In genomic region chr9:114804504-114804903, GRCh38 we compare ENCODE assay signal across 10 cellular contexts. TPM values are rescaled to one million over a fixed set of nuclear protein-coding genes. Genes with fewer than 3 reads are reported as not detected.
A peak's percentile ranks its signal among the peaks of the same experiment; 100 is the strongest.
DNase-seq lines count a peak whose midpoint lies in the region; ATAC-seq and TF ChIP-seq lines count a peak whose summit lies in the region.
"Had no signal": no experiment of that assay in that cellular context is flagged by ENCODE, and none has a peak within 500 bp of the region (broad histone marks: within the 10 kb centered on the region; RNA-seq: fewer than 3 reads in every experiment).

No MANE protein-coding gene starts in this region.

- peak overlapping the region; percentile 8 for H2AK5ac ChIP-seq in trophoblast cell (ENCODE audit: low read length)

- H3K79me2 ChIP-seq in PC-9 (ENCODE audit: low read depth) (no peaks in the 10 kb centered on the region), fibroblast of lung (ENCODE audit: control insufficient read depth, insufficient read depth, low read length) (no peaks in the 10 kb centered on the region), trophoblast cell (ENCODE audit: control insufficient read depth, insufficient read depth, low read length, poor library complexity) (peaks cover 3% of the 10 kb centered on the region)

- no peak overlapping the region for H2AFZ ChIP-seq in PC-9
- no peak overlapping the region for H2AFZ ChIP-seq in fibroblast of lung (ENCODE audit: low read length)
- no peak overlapping the region for H2AFZ ChIP-seq in trophoblast cell (ENCODE audit: insufficient read depth, low read length, poor library complexity)

- peak overlapping the region; percentile 67 for H4K91ac ChIP-seq in trophoblast cell (ENCODE audit: low read depth, low read length)

- peak overlapping the region; percentile 89 for H3K27ac ChIP-seq in PC-9
- H3K27ac ChIP-seq in fibroblast of lung (ENCODE audit: insufficient read depth, low read length): no peak overlapping the region
- peak overlapping the region; percentile 31 for H3K27ac ChIP-seq in trophoblast cell (ENCODE audit: low read depth, low read length)
- H3K27ac ChIP-seq: neutrophil had no signal

- no peak overlapping the region for H3K23ac ChIP-seq in trophoblast cell (ENCODE audit: low read length)

- no peak overlapping the region for H4K12ac ChIP-seq in trophoblast cell (ENCODE audit: low read depth, low read length)

- peak overlapping the region; percentile 50 for H4K8ac ChIP-seq in trophoblast cell (ENCODE audit: low read depth, low read length)

- peaks cover 34% of the 10 kb centered on the region for H3F3A ChIP-seq in PC-9 (ENCODE audit: insufficient read depth, low read depth)

- H3K27me3 ChIP-seq in PC-9 (ENCODE audit: insufficient read depth, low read depth) (no peaks in the 10 kb centered on the region), fibroblast of lung (ENCODE audit: control insufficient read depth, insufficient read depth, low read length) (no peaks in the 10 kb centered on the region), trophoblast cell (ENCODE audit: insufficient read depth, low read length) (no peaks in the 10 kb centered on the region)

- H3K9me3 ChIP-seq in PC-9 (ENCODE audit: insufficient read depth, low read depth) (no peaks in the 10 kb centered on the region), fibroblast of lung (ENCODE audit: control insufficient read depth, insufficient read depth, low read depth, low read length) (no peaks in the 10 kb centered on the region), trophoblast cell (ENCODE audit: insufficient read depth, low read depth, low read length) (no peaks in the 10 kb centered on the region)
- H3K9me3 ChIP-seq: neutrophil had no signal

- POLR2A ChIA-PET in PC-9 (lab: Charles Lee; ENCODE audit: unreplicated experiment): no interaction called here
- POLR2A ChIA-PET in activated CD4-positive, alpha-beta memory T cell treated with anti-CD3 and anti-CD28 coated beads for 36 hours (lab: Charles Lee): no interaction called here

- intact Hi-C loops in PC-9 (cut with micrococcal nuclease; ENCODE audit: unreplicated experiment): loop anchor here (1.0 kb wide), 1 partner anchor 104 kb away; no protein-coding TSS in a partner anchor
- intact Hi-C loops in activated CD4-positive, alpha-beta memory T cell treated with anti-CD3 and anti-CD28 coated beads for 36 hours (cut with micrococcal nuclease): no loop called here

- H3K14ac ChIP-seq in trophoblast cell (ENCODE audit: low read length): peak overlapping the region; percentile 83

- H3K27me3 Mint-ChIP-seq in activated CD4-positive, alpha-beta memory T cell treated with anti-CD3 and anti-CD28 coated beads for 36 hours: peaks cover 2% of the 10 kb centered on the region

- no peaks in the 10 kb centered on the region for H3K9me3 Mint-ChIP-seq in activated CD4-positive, alpha-beta memory T cell treated with anti-CD3 and anti-CD28 coated beads for 36 hours

- CTCF ChIA-PET in PC-9 (lab: Charles Lee): no interaction called here
- CTCF ChIA-PET in activated CD4-positive, alpha-beta memory T cell treated with anti-CD3 and anti-CD28 coated beads for 36 hours (lab: Charles Lee): interaction anchor here (2.1 kb wide), 1 partner anchor 123 kb away, joined by 6 read pairs; the partner anchor contains the start of gene TEX48

- H3K4me1 ChIP-seq in PC-9 (replicated peaks; ENCODE audit: insufficient read depth) (peaks cover 51% of the 10 kb centered on the region), fibroblast of lung (ENCODE audit: control insufficient read depth, extremely low read depth, insufficient read depth, low read length) (peaks cover 10% of the 10 kb centered on the region), trophoblast cell (ENCODE audit: control insufficient read depth in 1 of 2, insufficient read depth in 2 of 2, low read length in 2 of 2) (peaks cover 32 to 33% of the 10 kb centered on the region in 2 experiments)

- H3K9ac ChIP-seq in fibroblast of lung (ENCODE audit: insufficient read depth, low read length) (no peak overlapping the region), trophoblast cell (ENCODE audit: low read length) (no peak overlapping the region)

- H3K4me1 Mint-ChIP-seq in activated CD4-positive, alpha-beta memory T cell treated with anti-CD3 and anti-CD28 coated beads for 36 hours (ENCODE audit: low read depth): peaks cover 24% of the 10 kb centered on the region

- H3K27ac Mint-ChIP-seq in activated CD4-positive, alpha-beta memory T cell treated with anti-CD3 and anti-CD28 coated beads for 36 hours: no peak overlapping the region

- WGBS in trophoblast cell (ENCODE audit: extremely low coverage, insufficient coverage, insufficient read length): no CpG with 5 or more reads among the region's 5 CpGs

- peak overlapping the region; percentile 19 for H2BK120ac ChIP-seq in trophoblast cell (ENCODE audit: insufficient read depth, low read length, poor library complexity)

- H3K18ac ChIP-seq in trophoblast cell (ENCODE audit: low read length): peak overlapping the region; percentile 26

- H2BK5ac ChIP-seq in trophoblast cell (ENCODE audit: low read depth, low read length, poor library complexity): peak overlapping the region; percentile 76

- peak; percentile 42 for DNase-seq in GM04503 (ENCODE audit: low read depth)
- peak; percentile 73 to 93 for DNase-seq in PC-9
- peak; percentile 81 to 84 for DNase-seq in fibroblast of lung (ENCODE audit: low read depth in 2 of 2)
- DNase-seq in trophoblast cell: peak; percentile 77 to 94
- no peak for DNase-seq in hypothalamus (lab: John Stamatoyannopoulos, UW)
- no peak for DNase-seq in activated CD4-positive, alpha-beta memory T cell treated with anti-CD3 and anti-CD28 coated beads for 36 hours
- no peak for DNase-seq in stimulated activated CD4-positive, alpha-beta T cell treated with anti-CD3 and anti-CD28 coated beads, Interleukin-1b, Interleukin-23, amount 100 ng/mL, for 48 hours
- DNase-seq: activated CD8-positive, alpha-beta memory T cell treated with anti-CD3 and anti-CD28 coated beads, Interleukin-2, amount 50 U/mL, for 4 hours had no signal

- BruUV-seq in PC-9 (replicated peaks; lab: Mats Ljungman, UMichigan): no TSS peak

- no peak overlapping the region for H3K4ac ChIP-seq in trophoblast cell (ENCODE audit: low read depth, low read length)

- no peaks in the 10 kb centered on the region for H3K36me3 Mint-ChIP-seq in activated CD4-positive, alpha-beta memory T cell treated with anti-CD3 and anti-CD28 coated beads for 36 hours

- peak overlapping the region; percentile 77 for H3K4me2 ChIP-seq in PC-9
- H3K4me2 ChIP-seq in fibroblast of lung (ENCODE audit: extremely low read depth, insufficient read depth, low read length): no peak overlapping the region
- H3K4me2 ChIP-seq in trophoblast cell (ENCODE audit: low read length): peak overlapping the region; percentile 45

- TF ChIP-seq CTCF in PC-9 (conservative IDR thresholded peaks at IDR 0.05): no peak
- TF ChIP-seq CTCF in fibroblast of lung (conservative IDR thresholded peaks at IDR 0.05 in 1 of 2, IDR thresholded peaks at IDR 0.05 in 1 of 2; ENCODE audit: low read depth in 1 of 2, low read length in 2 of 2): no peak

- H3K79me1 ChIP-seq in trophoblast cell (ENCODE audit: low read length): peaks cover 26% of the 10 kb centered on the region

- no peak for ATAC-seq in GM21723 (IDR thresholded peaks at IDR 0.05; ENCODE audit: unreplicated experiment)

- H3K4me3 ChIP-seq in PC-9: peak overlapping the region; percentile 42; the same call in 1 of the 2 replicates
- no peak overlapping the region for H3K4me3 ChIP-seq in fibroblast of lung (replicated peaks in 1 of 4; ENCODE audit: control extremely low read depth in 1 of 4, insufficient read depth in 1 of 4, low read depth in 3 of 4, low read length in 4 of 4)
- H3K4me3 ChIP-seq in trophoblast cell (ENCODE audit: low read depth, low read length): no peak overlapping the region

- no peaks in the 10 kb centered on the region for H3K9me2 ChIP-seq in PC-9 (ENCODE audit: insufficient read depth)

- H2BK12ac ChIP-seq in trophoblast cell (ENCODE audit: low read length): peak overlapping the region; percentile 95

- H3K36me3 ChIP-seq in PC-9 (ENCODE audit: low read depth) (no peaks in the 10 kb centered on the region), fibroblast of lung (ENCODE audit: control insufficient read depth, insufficient read depth, low read length) (no peaks in the 10 kb centered on the region), trophoblast cell (ENCODE audit: control insufficient read depth in 1 of 2, insufficient read depth in 2 of 2, low read length in 2 of 2) (peaks cover 2 to 3% of the 10 kb centered on the region in 2 experiments)
- H3K36me3 ChIP-seq: neutrophil had no signal

- no peak overlapping the region for H3K4me3 Mint-ChIP-seq in activated CD4-positive, alpha-beta memory T cell treated with anti-CD3 and anti-CD28 coated beads for 36 hours

- H4K20me1 ChIP-seq in PC-9 (ENCODE audit: insufficient read depth) (no peaks in the 10 kb centered on the region), fibroblast of lung (ENCODE audit: control insufficient read depth, extremely low read depth, insufficient read depth, low read length) (no peaks in the 10 kb centered on the region)

RNA-seq across cellular contexts. Expression of gene TNFSF15, which starts 1.3 kb away (rescaled TPM):
- 0.33 and 0.55 TPM in 2 replicates for total RNA-seq in PC-9 (2021)
- total RNA-seq in fibroblast of lung: 0.26 and 0.33 TPM in 2 replicates
- polyA plus RNA-seq in fibroblast of lung: 0.11 and 0.76 TPM in 2 replicates
- polyA plus RNA-seq in fibroblast of lung (2012): 0.05 and 0.47 TPM in 2 replicates
- 0.19 and 0.43 TPM in 2 replicates for polyA minus RNA-seq in fibroblast of lung (ENCODE audit: low replicate concordance)
- 9.4 and 10.8 TPM in 2 replicates for polyA plus RNA-seq in trophoblast cell (2013)
- total RNA-seq in activated CD4-positive, alpha-beta memory T cell treated with anti-CD3 and anti-CD28 coated beads for 36 hours: under 1 TPM; 0.12 to 0.14 TPM

Comparison
In these comparisons a context has a peak if more than half of its experiments do, and no peak if none do; other contexts are left out.
1. DNase-seq: peak in GM04503 (single experiment), PC-9 (2 of 2), fibroblast of lung (2 of 2) and trophoblast cell (2 of 2); none in hypothalamus (0 of 51), activated CD4-positive, alpha-beta memory T cell treated with anti-CD3 and anti-CD28 coated beads for 36 hours (single experiment) and stimulated activated CD4-positive, alpha-beta T cell treated with anti-CD3 and anti-CD28 coated beads, Interleukin-1b, Interleukin-23, amount 100 ng/mL, for 48 hours (single experiment).